27 cellular contexts compared by ENCODE assay signal in the genomic region with DNA sequence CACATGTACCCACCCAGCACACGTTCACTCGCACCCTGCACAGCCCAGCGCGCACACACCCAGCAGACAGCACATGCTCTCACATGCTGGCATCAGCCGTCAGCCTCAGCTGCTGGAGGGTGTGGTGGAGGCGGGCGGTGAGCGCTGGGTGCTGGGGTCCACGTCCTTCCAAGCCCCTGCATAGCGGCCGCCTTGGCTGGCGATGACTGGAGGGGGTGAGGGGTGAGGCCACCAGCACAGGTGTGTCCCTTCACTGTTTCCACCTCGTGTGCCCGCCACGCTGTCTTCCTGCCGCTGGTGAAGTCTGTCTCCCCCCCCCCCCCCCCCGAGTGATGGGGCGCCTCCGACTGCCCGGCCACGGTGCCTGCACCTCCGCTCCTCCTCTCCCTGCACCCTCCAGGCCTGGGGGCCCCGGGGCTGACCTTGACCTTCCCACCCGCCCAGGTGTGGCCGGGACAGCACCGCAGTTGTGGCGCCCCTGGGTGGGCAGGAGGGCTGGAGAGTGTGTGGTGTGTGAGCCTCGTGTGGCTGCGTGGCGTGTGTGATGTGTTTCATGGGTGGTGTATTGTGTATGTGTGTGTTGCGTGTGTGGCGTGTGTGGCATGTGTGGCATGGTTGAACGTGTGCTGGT. TPM values are rescaled to one million over a fixed set of nuclear protein-coding genes. Genes with fewer than 3 reads are reported as not detected.
DNase-seq lines count a peak whose midpoint lies in the region; ATAC-seq and TF ChIP-seq lines count a peak whose summit lies in the region.
"Had no signal": no experiment of that assay in that cellular context is flagged by ENCODE, and none has a peak within 500 bp of the region (broad histone marks: within the 10 kb centered on the region; RNA-seq: fewer than 3 reads in every experiment).

No MANE protein-coding gene starts in this region.

- TF ChIP-seq EP300 in gastroesophageal sphincter (IDR thresholded peaks at IDR 0.05): no peak

- H3K9me3 Mint-ChIP-seq in CD4-positive, CD25-positive, alpha-beta regulatory T cell: peaks cover 0 to 18% (median 4%) of the 10 kb centered on the region in 7 donors
- H3K9me3 Mint-ChIP-seq in glutamatergic neuron (ENCODE audit: unreplicated experiment): peaks cover 18% of the 10 kb centered on the region

- WGBS in gastroesophageal sphincter (ENCODE audit: low coverage in 1 of 2), 2 donors: 70% methylated on average over 2 of the region's 33 CpGs; no CpG with 5 or more reads in 1 of the 2 donors
- 85 to 88% (median 88%) methylated on average over 19 to 33 of the region's 33 CpGs for WGBS in spleen, 5 donors

- peak overlapping the region in 3 of 4 donors; percentile 2 to 81 (median 64) for H3K4me3 Mint-ChIP-seq in CD4-positive, CD25-positive, alpha-beta regulatory T cell
- H3K4me3 Mint-ChIP-seq in glutamatergic neuron (ENCODE audit: unreplicated experiment): no peak overlapping the region
- H3K4me3 Mint-ChIP-seq: CD8-positive, alpha-beta T cell had no signal

- H3K9me3 ChIP-seq in CD4-positive, CD25-positive, alpha-beta regulatory T cell (ENCODE audit: control insufficient read depth in 2 of 2, low read length in 2 of 2): peaks cover 0 to 14% of the 10 kb centered on the region in 2 experiments
- H3K9me3 ChIP-seq in gastroesophageal sphincter (peaks cover 0 to 26% (median 0%) of the 10 kb centered on the region in 3 donors), spleen (peaks cover 0 to 40% (median 2%) of the 10 kb centered on the region in 8 donors)

- intact Hi-C loops in Right ventricle myocardium inferior (cut with DNase I): no loop called here
- intact Hi-C loops in left cardiac atrium (cut with DNase I): no loop called here
- intact Hi-C loops in spleen (cut with DNase I; ENCODE audit: low total_unique reads): no loop called here

- no peak overlapping the region for H3K27ac Mint-ChIP-seq in CD4-positive, CD25-positive, alpha-beta regulatory T cell
- H3K27ac Mint-ChIP-seq in glutamatergic neuron (ENCODE audit: unreplicated experiment): no peak overlapping the region
- H3K27ac Mint-ChIP-seq: CD8-positive, alpha-beta T cell had no signal

- peaks cover 25% of the 10 kb centered on the region for H3K4me1 ChIP-seq in CD4-positive, CD25-positive, alpha-beta regulatory T cell (ENCODE audit: control insufficient read depth, insufficient read depth, low read length, poor library complexity, severe bottlenecking)
- H3K4me1 ChIP-seq in gastroesophageal sphincter: no peaks in the 10 kb centered on the region
- peaks cover 0 to 39% (median 16%) of the 10 kb centered on the region in 6 donors for H3K4me1 ChIP-seq in spleen

- no peak overlapping the region for H3K27ac ChIP-seq in CD4-positive, CD25-positive, alpha-beta regulatory T cell (ENCODE audit: insufficient read depth, low read length, poor library complexity, severe bottlenecking)
- H3K27ac ChIP-seq in gastroesophageal sphincter (no peak overlapping the region), spleen (no peak overlapping the region)
- H3K27ac ChIP-seq: HL-60, RWPE1 had no signal

- TF ChIP-seq POLR2A in gastroesophageal sphincter (IDR thresholded peaks at IDR 0.05): no peak
- no peak for TF ChIP-seq POLR2A in spleen (IDR thresholded peaks at IDR 0.05)

- TF ChIP-seq CTCF in gastroesophageal sphincter (IDR thresholded peaks at IDR 0.05) (no peak), spleen (IDR thresholded peaks at IDR 0.05 in 8 of 11, conservative IDR thresholded peaks at IDR 0.05 in 3 of 11) (no peak), glutamatergic neuron (IDR thresholded peaks at IDR 0.05; ENCODE audit: partially characterized antibody, unreplicated experiment) (no peak)

- H3K4me1 Mint-ChIP-seq in CD4-positive, CD25-positive, alpha-beta regulatory T cell: peaks cover 6 to 60% (median 22%) of the 10 kb centered on the region in 4 donors
- peaks cover 18% of the 10 kb centered on the region for H3K4me1 Mint-ChIP-seq in glutamatergic neuron (ENCODE audit: low read depth, unreplicated experiment)

- ATAC-seq in Right ventricle myocardium inferior: no peak
- ATAC-seq in left cardiac atrium: no peak
- no peak for ATAC-seq in CD4-positive, CD25-positive, alpha-beta regulatory T cell (ENCODE audit: low read depth in 2 of 2)
- ATAC-seq in gastroesophageal sphincter: peak; percentile 23
- ATAC-seq: CD8-positive, alpha-beta T cell; HCT116; Panc1 had no signal

- H3K36me3 ChIP-seq in CD4-positive, CD25-positive, alpha-beta regulatory T cell (ENCODE audit: control insufficient read depth, insufficient read depth, low read length): no peaks in the 10 kb centered on the region
- no peaks in the 10 kb centered on the region for H3K36me3 ChIP-seq in gastroesophageal sphincter
- no peaks in the 10 kb centered on the region for H3K36me3 ChIP-seq in spleen

- H3K4me3 ChIP-seq in CD4-positive, CD25-positive, alpha-beta regulatory T cell (ENCODE audit: low read depth, low read length): no peak overlapping the region
- no peak overlapping the region for H3K4me3 ChIP-seq in gastroesophageal sphincter
- H3K4me3 ChIP-seq in spleen: no peak overlapping the region

- peak; percentile 45 for DNase-seq in Right ventricle myocardium inferior (ENCODE audit: missing footprints)
- DNase-seq in left cardiac atrium: no peak
- DNase-seq in CD4-positive, CD25-positive, alpha-beta regulatory T cell: no peak
- DNase-seq in spleen: peak; percentile 63
- DNase-seq in T-helper 1 cell: no peak
- DNase-seq in NK-92 treated with Interleukin-12 subunit alpha and Interleukin-12 subunit beta, amount 100 ng/mL, for 24 hours (lab: John Stamatoyannopoulos, UW): no peak
- DNase-seq in glutamatergic neuron: no peak
- DNase-seq: 8988T, DMS 273 treated with DMSO at 0.1 percent for 48 hours, DMS79, EL, GDM1, Karpas-422, NCI-H1092, NCI-H1417 treated with DMSO at 0.1 percent for 48 hours, NCI-H1694 treated with DMSO at 0.1 percent for 48 hours, NCI-H2081, NCI-H2227 treated with DMSO at 0.1 percent for 48 hours, NCI-H510A, NCI-H69, SHP77 treated with DMSO at 0.1 percent for 48 hours had no signal

- peaks cover 5% of the 10 kb centered on the region for H3K27me3 Mint-ChIP-seq in CD4-positive, CD25-positive, alpha-beta regulatory T cell
- H3K27me3 Mint-ChIP-seq in glutamatergic neuron (ENCODE audit: unreplicated experiment): peaks cover 15% of the 10 kb centered on the region

- peaks cover 3% of the 10 kb centered on the region for H3K36me3 Mint-ChIP-seq in CD4-positive, CD25-positive, alpha-beta regulatory T cell
- H3K36me3 Mint-ChIP-seq in glutamatergic neuron (ENCODE audit: unreplicated experiment): peaks cover 17% of the 10 kb centered on the region
- H3K36me3 Mint-ChIP-seq: CD8-positive, alpha-beta T cell had no signal

- H3K27me3 ChIP-seq in CD4-positive, CD25-positive, alpha-beta regulatory T cell (ENCODE audit: control insufficient read depth, insufficient read depth, low read length): no peaks in the 10 kb centered on the region
- H3K27me3 ChIP-seq in gastroesophageal sphincter (peaks cover 44% of the 10 kb centered on the region), spleen (replicated peaks in 1 of 7) (peaks cover 0 to 45% (median 7%) of the 10 kb centered on the region in 7 donors)

RNA-seq across cellular contexts. Expression of gene NOC4L, which starts 37.4 kb away (rescaled TPM):
- 9.2 TPM for total RNA-seq in Right ventricle myocardium inferior
- total RNA-seq in left cardiac atrium: 10 to 100 TPM in 1 of 2 donors, 1 to 10 TPM in 1; 8.4 to 10.9 TPM
- total RNA-seq in CD4-positive, CD25-positive, alpha-beta regulatory T cell: 17.0 TPM
- polyA plus RNA-seq in CD4-positive, CD25-positive, alpha-beta regulatory T cell: 10 to 100 TPM; 18.9 to 26.9 (median 22.2) TPM
- total RNA-seq in gastroesophageal sphincter: 10 to 100 TPM in 2 of 4 donors, 1 to 10 TPM in 2; 7.5 to 13.4 (median 9.5) TPM
- 10 to 100 TPM in 6 of 7 donors, 1 to 10 TPM in 1; 8.3 to 18.7 (median 14.6) TPM for total RNA-seq in spleen
- 10 to 100 TPM; 25.2 to 38.6 (median 33.1) TPM for polyA plus RNA-seq in spleen
- total RNA-seq in glutamatergic neuron (ENCODE audit: unreplicated experiment): 17.8 TPM

RNA-seq across cellular contexts. Expression of gene DDX51, which starts 37.6 kb away (rescaled TPM):
- total RNA-seq in Right ventricle myocardium inferior: 10.4 TPM
- 10 to 100 TPM in 1 of 2 donors, 1 to 10 TPM in 1; 8.7 to 11.3 TPM for total RNA-seq in left cardiac atrium
- 41.2 TPM for total RNA-seq in CD4-positive, CD25-positive, alpha-beta regulatory T cell
- polyA plus RNA-seq in CD4-positive, CD25-positive, alpha-beta regulatory T cell: 1 to 10 TPM; 4.8 to 7.6 (median 6.1) TPM
- total RNA-seq in gastroesophageal sphincter: 10 to 100 TPM in 3 of 4 donors, 1 to 10 TPM in 1; 4.8 to 14.7 (median 11.7) TPM
- total RNA-seq in spleen: 10 to 100 TPM; 17.8 to 31.6 (median 19.4) TPM
- polyA plus RNA-seq in spleen: 10 to 100 TPM; 16.9 to 36.0 (median 19.5) TPM
- 24.9 TPM for total RNA-seq in glutamatergic neuron (ENCODE audit: unreplicated experiment)

Comparison
In these comparisons a context has a peak if more than half of its experiments do, and no peak if none do; other contexts are left out.
1. DNase-seq: peak in Right ventricle myocardium inferior (single experiment) and spleen (single experiment); none in left cardiac atrium (single experiment), CD4-positive, CD25-positive, alpha-beta regulatory T cell (0 of 3), T-helper 1 cell (0 of 5), NK-92 treated with Interleukin-12 subunit alpha and Interleukin-12 subunit beta, amount 100 ng/mL, for 24 hours (single experiment) and glutamatergic neuron (single experiment).